Comparison of ENCODE assay signal across 11 cellular contexts in the genomic region with DNA sequence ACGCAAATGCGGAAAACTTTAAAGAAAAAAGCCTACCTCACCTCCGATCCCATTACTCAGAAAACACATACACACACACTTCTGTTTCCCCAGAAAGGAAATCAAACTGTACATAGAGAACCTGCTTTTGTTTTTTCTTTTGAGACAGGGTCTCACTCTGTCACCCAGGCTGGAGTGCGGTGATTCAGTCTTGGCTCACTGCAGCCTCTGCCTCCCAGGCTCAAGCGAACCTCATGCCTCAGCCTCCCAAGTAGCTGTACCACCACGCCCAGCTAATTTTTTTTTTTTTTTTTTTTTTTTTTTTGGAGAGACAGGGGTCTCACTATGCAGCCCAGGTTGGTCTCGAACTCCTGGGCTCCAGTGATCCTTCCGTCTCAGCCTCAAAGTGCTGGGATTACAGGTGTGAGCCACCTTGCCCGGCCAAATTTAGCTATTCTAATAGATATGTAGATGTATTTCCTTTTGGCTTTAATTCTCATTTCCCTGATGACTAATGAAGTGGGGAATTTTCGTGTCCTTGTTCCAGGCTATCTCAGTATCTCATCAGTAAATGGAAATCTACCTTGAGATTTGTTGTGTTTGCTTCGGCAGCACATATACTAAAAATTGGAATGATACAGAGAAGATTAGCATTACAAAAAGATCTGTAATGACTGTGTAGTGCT. TPM values are rescaled to one million over a fixed set of nuclear protein-coding genes. Genes with fewer than 3 reads are reported as not detected.
DNase-seq lines count a peak whose midpoint lies in the region; ATAC-seq, FAIRE-seq and TF ChIP-seq lines count a peak whose summit lies in the region.
"Had no signal": no experiment of that assay in that cellular context is flagged by ENCODE, and none has a peak within 500 bp of the region (broad histone marks: within the 10 kb centered on the region; RNA-seq: fewer than 3 reads in every experiment).

No MANE protein-coding gene starts in this region.

- H3K27me3 ChIP-seq in endothelial cell of umbilical vein (ENCODE audit: control insufficient read depth in 2 of 2, insufficient read depth in 2 of 2, low read length in 2 of 2) (no peaks in the 10 kb centered on the region), stomach (no peaks in the 10 kb centered on the region), SJCRH30 (no peaks in the 10 kb centered on the region)

- TF ChIP-seq EP300 in stomach (IDR thresholded peaks at IDR 0.05): no peak

- TF ChIP-seq POLR2A in endothelial cell of umbilical vein (IDR thresholded peaks at IDR 0.05; ENCODE audit: low read depth, low read length): no peak
- no peak for TF ChIP-seq POLR2A in stomach (IDR thresholded peaks at IDR 0.05)

- no peak for FAIRE-seq in endothelial cell of umbilical vein (lab: Jason Lieb, UNC)

- TF ChIP-seq CTCF in VCaP (conservative IDR thresholded peaks at IDR 0.05): no peak
- no peak for TF ChIP-seq CTCF in endothelial cell of umbilical vein (IDR thresholded peaks at IDR 0.05; ENCODE audit: extremely low read depth in 1 of 2, insufficient read depth in 1 of 2, low read depth in 1 of 2, low read length in 2 of 2)
- TF ChIP-seq CTCF in stomach (IDR thresholded peaks at IDR 0.05): no peak

- peaks cover 49% of the 10 kb centered on the region for H3K4me1 Mint-ChIP-seq in activated T-cell treated with anti-CD3 and anti-CD28 coated beads, Interleukin-2, amount 50 U/mL, for 24 hours (ENCODE audit: low read depth)

- H4K20me1 ChIP-seq in endothelial cell of umbilical vein (replicated peaks; ENCODE audit: control insufficient read depth, extremely low read depth, insufficient read depth, low read length): no peaks in the 10 kb centered on the region

- H3K36me3 Mint-ChIP-seq in activated T-cell treated with anti-CD3 and anti-CD28 coated beads, Interleukin-2, amount 50 U/mL, for 24 hours (ENCODE audit: low read depth): peaks cover 4% of the 10 kb centered on the region
- H3K36me3 Mint-ChIP-seq: natural killer cell had no signal

- H3K9me1 ChIP-seq in endothelial cell of umbilical vein (replicated peaks; ENCODE audit: control insufficient read depth, extremely low read depth, insufficient read depth, low read length): no peaks in the 10 kb centered on the region

- H3K4me1 ChIP-seq in endothelial cell of umbilical vein (ENCODE audit: control insufficient read depth, extremely low read depth, insufficient read depth, low read length) (peaks cover 42% of the 10 kb centered on the region), stomach (peaks cover 27 to 56% (median 33%) of the 10 kb centered on the region in 4 donors), SJCRH30 (peaks cover 14% of the 10 kb centered on the region)

- CTCF ChIA-PET in endothelial cell of umbilical vein (lab: Charles Lee): interaction anchor here (0.7 to 2.5 kb wide), 8 partner anchors 15 to 65 kb away, joined by 3 to 13 read pairs (median 6); no protein-coding TSS in a partner anchor

- H2AFZ ChIP-seq in endothelial cell of umbilical vein (ENCODE audit: low read depth, low read length): no peak overlapping the region

- BruUV-seq in endothelial cell of umbilical vein (replicated peaks; lab: Mats Ljungman, UMichigan): no TSS peak

- H3K36me3 ChIP-seq in endothelial cell of umbilical vein (ENCODE audit: control insufficient read depth in 2 of 2, extremely low read depth in 1 of 2, insufficient read depth in 2 of 2, low read length in 2 of 2) (no peaks in the 10 kb centered on the region), stomach (no peaks in the 10 kb centered on the region), SJCRH30 (no peaks in the 10 kb centered on the region)

- H3K79me2 ChIP-seq in endothelial cell of umbilical vein (ENCODE audit: control insufficient read depth, insufficient read depth, low read length): no peaks in the 10 kb centered on the region

- peak overlapping the region; percentile 80 for H3K27ac Mint-ChIP-seq in activated T-cell treated with anti-CD3 and anti-CD28 coated beads, Interleukin-2, amount 50 U/mL, for 24 hours

- H3K9me3 Mint-ChIP-seq in activated T-cell treated with anti-CD3 and anti-CD28 coated beads, Interleukin-2, amount 50 U/mL, for 24 hours: peaks cover 3% of the 10 kb centered on the region

- H3K4me3 ChIP-seq in endothelial cell of umbilical vein (replicated peaks in 1 of 3; ENCODE audit: insufficient read depth in 1 of 3, low read depth in 1 of 3, low read length in 3 of 3) (peak overlapping the region in 1 of 3 experiments; percentile 10), stomach (no peak overlapping the region), SJCRH30 (no peak overlapping the region)

- dilution Hi-C loops in endothelial cell of umbilical vein (cut with MboI; ENCODE audit: extremely low pct_ligation_motif_present, low sequenced_read_pairs): no loop called here

- ATAC-seq in HG03439 (IDR thresholded peaks at IDR 0.05; ENCODE audit: unreplicated experiment): no peak

- H3K4me2 ChIP-seq in endothelial cell of umbilical vein (ENCODE audit: insufficient read depth, low read length): peak overlapping the region; percentile 36

- no peak for DNase-seq in activated T-cell treated with anti-CD3 and anti-CD28 coated beads, Interleukin-2, amount 50 U/mL, for 24 hours
- DNase-seq in activated T-cell treated with anti-CD3 and anti-CD28 coated beads, Interleukin-2, amount 50 U/mL, for 1 hour: no peak
- DNase-seq in endothelial cell of umbilical vein (ENCODE audit: low read depth, low spot score) (peak; percentile 66), stomach (no peak), SJCRH30 (no peak), DMS53 treated with DMSO at 0.1 percent for 48 hours (lab: John Stamatoyannopoulos, UW; ENCODE audit: unreplicated experiment) (no peak)
- DNase-seq: effector CD8-positive, alpha-beta T cell; natural killer cell; NCI-H748 treated with DMSO at 0.1 percent for 48 hours had no signal

- 62 to 78% (median 77%) methylated on average over 11 of the region's 11 CpGs for WGBS in stomach, 5 donors

- POLR2A ChIA-PET in endothelial cell of umbilical vein (lab: Charles Lee): no interaction called here

- H3K4me3 Mint-ChIP-seq in activated T-cell treated with anti-CD3 and anti-CD28 coated beads, Interleukin-2, amount 50 U/mL, for 24 hours: peak overlapping the region; percentile 46
- H3K4me3 Mint-ChIP-seq: natural killer cell had no signal

- H3K27ac ChIP-seq in VCaP (peak overlapping the region; percentile 87), endothelial cell of umbilical vein (ENCODE audit: insufficient read depth, low read depth, low read length) (peak overlapping the region; percentile 88), stomach (peak overlapping the region in 4 of 5 donors; percentile 60 to 81 (median 70)), SJCRH30 (no peak overlapping the region)

- H3K9ac ChIP-seq in endothelial cell of umbilical vein (replicated peaks; ENCODE audit: extremely low read depth, insufficient read depth, low read length): peak overlapping the region; percentile 37

- intact Hi-C loops in endothelial cell of umbilical vein (cut with micrococcal nuclease) (loop anchor here (1.0 to 2.0 kb wide), 3 partner anchors 20 to 64 kb away; no protein-coding TSS in a partner anchor), stomach (cut with DNase I; ENCODE audit: low total_unique reads) (no loop called here)

- no peaks in the 10 kb centered on the region for H3K9me3 ChIP-seq in endothelial cell of umbilical vein (replicated peaks; ENCODE audit: control insufficient read depth, insufficient read depth, low read length)
- no peaks in the 10 kb centered on the region for H3K9me3 ChIP-seq in stomach
- H3K9me3 ChIP-seq in SJCRH30 (replicated peaks): no peaks in the 10 kb centered on the region

- no peaks in the 10 kb centered on the region for H3K27me3 Mint-ChIP-seq in activated T-cell treated with anti-CD3 and anti-CD28 coated beads, Interleukin-2, amount 50 U/mL, for 24 hours

TF ChIP-seq in endothelial cell of umbilical vein, 7 proteins besides CTCF, POLR2A, EP300 and RAD21:
- TF ChIP-seq GATA2 (IDR thresholded peaks at IDR 0.05; ENCODE audit: insufficient read depth, insufficient read length, low read depth, low read length) (peak; percentile 63), MYC (IDR thresholded peaks at IDR 0.05; ENCODE audit: low read depth, low read length) (no peak), JUN (IDR thresholded peaks at IDR 0.05; ENCODE audit: borderline replicate concordance, insufficient read depth, insufficient read length, low read depth) (peak; percentile 37), MAX (IDR thresholded peaks at IDR 0.05; ENCODE audit: insufficient read depth, insufficient read length) (no peak), POLR2AphosphoS5 (IDR thresholded peaks at IDR 0.05; ENCODE audit: insufficient read depth, low read depth, low read length) (peak; percentile 15), FOS (IDR thresholded peaks at IDR 0.05; ENCODE audit: borderline replicate concordance, insufficient read depth, low read length) (peak; percentile 36), EZH2 (IDR thresholded peaks at IDR 0.05; ENCODE audit: borderline replicate concordance, low read depth, low read length, severe bottlenecking) (no peak)

RNA-seq across cellular contexts. Expression of gene EEIG1, which starts 25.7 kb away (rescaled TPM):
- 16.4 and 19.0 TPM in 2 replicates for total RNA-seq in endothelial cell of umbilical vein
- polyA plus RNA-seq in endothelial cell of umbilical vein: 8.4 and 13.5 TPM in 2 replicates
- 13.6 and 15.5 TPM in 2 replicates for polyA plus RNA-seq in endothelial cell of umbilical vein (2011; cell fraction: cytosol; rRNA removed)
- polyA plus RNA-seq in endothelial cell of umbilical vein (2011; cell fraction: nucleus; rRNA removed): 15.1 and 16.4 TPM in 2 replicates
- polyA plus RNA-seq in endothelial cell of umbilical vein (2012): 10.7 and 14.9 TPM in 2 replicates
- 4.3 and 4.4 TPM in 2 replicates for polyA minus RNA-seq in endothelial cell of umbilical vein
- 8.4 TPM for polyA minus RNA-seq in endothelial cell of umbilical vein (2011; cell fraction: cytosol; rRNA and poly(A)+ RNA removed)
- polyA minus RNA-seq in endothelial cell of umbilical vein (2011; cell fraction: nucleus; rRNA and poly(A)+ RNA removed): 3.9 and 5.3 TPM in 2 replicates
- total RNA-seq in stomach: 100 to 1,000 TPM in 2 of 5 donors, 10 to 100 TPM in 3; 26.3 to 406 (median 83.4) TPM
- 100 to 1,000 TPM in 1 of 3 donors, 10 to 100 TPM in 2; 24.4 to 118 (median 38.5) TPM for polyA plus RNA-seq in stomach
- total RNA-seq in SJCRH30 (2014; rRNA removed; shearing (Covaris generic)): 4.0 and 5.0 TPM in 2 replicates
